ENCODE assay signal across 22 cellular contexts in the genomic region with DNA sequence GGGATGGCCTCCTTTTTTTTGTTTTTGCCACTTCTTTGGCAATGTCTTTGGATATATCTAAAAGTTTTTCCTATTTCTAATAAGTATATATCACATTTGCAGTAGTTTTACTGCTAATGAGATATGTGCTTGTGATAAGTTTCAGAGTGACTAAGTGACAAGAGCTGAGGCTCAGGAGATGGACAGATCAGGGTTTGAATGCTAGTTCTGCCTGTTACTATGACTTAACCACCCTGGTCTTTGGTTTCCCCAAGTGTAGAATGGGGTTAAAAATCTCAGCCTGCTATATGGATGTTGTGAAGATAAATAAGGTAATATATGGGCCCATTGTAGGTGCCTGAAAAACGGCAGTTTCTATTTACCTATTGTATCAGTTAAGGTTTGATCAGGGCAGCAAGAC. TPM values are rescaled to one million over a fixed set of nuclear protein-coding genes. Genes with fewer than 3 reads are reported as not detected.
DNase-seq lines count a peak whose midpoint lies in the region; ATAC-seq, FAIRE-seq and TF ChIP-seq lines count a peak whose summit lies in the region.
"Had no signal": no experiment of that assay in that cellular context is flagged by ENCODE, and none has a peak within 500 bp of the region (broad histone marks: within the 10 kb centered on the region; RNA-seq: fewer than 3 reads in every experiment).

No MANE protein-coding gene starts in this region.

- POLR2A ChIA-PET in K562 (lab: Yijun Ruan, JAX) = interaction anchor here (0.6 to 1.6 kb wide), 2 partner anchors 9 to 24 kb away, joined by 3 read pairs; no protein-coding TSS in a partner anchor

- no peak overlapping the region for H3K9ac ChIP-seq in K562 (ENCODE audit: insufficient read depth in 1 of 2, low read depth in 2 of 2, low read length in 2 of 2)

- peak; percentile 36 for ATAC-seq in stimulated activated naive CD8-positive, alpha-beta T cell treated with anti-CD3 and anti-CD28 coated beads, Interleukin-15, amount 100 ng/mL, for 72 hours
- ATAC-seq in stimulated activated naive CD8-positive, alpha-beta T cell treated with anti-CD3 and anti-CD28 coated beads, Interleukin-15, Interleukin-2, amounts not matched to agents 100 U/mL and 50 U/mL, for 24 hours = no peak
- ATAC-seq in K562 = no peak
- ATAC-seq: HCT116 had no signal

- H3K4me1 ChIP-seq in K562 (replicated peaks in 1 of 2; ENCODE audit: control insufficient read depth in 2 of 2, insufficient read depth in 2 of 2, low read length in 2 of 2) (peaks cover 5 to 8% of the 10 kb centered on the region in 2 experiments; a peak in 3 of 5 replicates), transverse colon (peaks cover 0 to 41% (median 26%) of the 10 kb centered on the region in 4 donors), esophagus muscularis mucosa (peaks cover 9 to 29% (median 20%) of the 10 kb centered on the region in 4 donors)
- H3K4me1 ChIP-seq: BE2C had no signal

- TF ChIP-seq CTCF in K562 (IDR thresholded peaks at IDR 0.05 in 2 of 3, conservative IDR thresholded peaks at IDR 0.05 in 1 of 3; ENCODE audit: insufficient read depth in 2 of 3, low read depth in 1 of 3, low read length in 3 of 3) (no peak), transverse colon (IDR thresholded peaks at IDR 0.05) (no peak), esophagus muscularis mucosa (IDR thresholded peaks at IDR 0.05) (no peak)

- no peaks in the 10 kb centered on the region for H3K9me1 ChIP-seq in K562 (ENCODE audit: control insufficient read depth, insufficient read depth, low read length)

- H3K36me3 ChIP-seq in K562 (ENCODE audit: control insufficient read depth, insufficient read depth, low read length) (no peaks in the 10 kb centered on the region), transverse colon (no peaks in the 10 kb centered on the region), esophagus muscularis mucosa (no peaks in the 10 kb centered on the region)
- H3K36me3 ChIP-seq: BE2C had no signal

- H3K27ac Mint-ChIP-seq in stimulated activated naive CD8-positive, alpha-beta T cell treated with anti-CD3 and anti-CD28 coated beads, Interleukin-15, amount 100 ng/mL, for 72 hours = no peak overlapping the region
- H3K27ac Mint-ChIP-seq: HFFc6 had no signal

- H2AFZ ChIP-seq in K562 (ENCODE audit: low read depth, low read length) = no peak overlapping the region

- no peak overlapping the region for H3K4me2 ChIP-seq in K562 (ENCODE audit: insufficient read depth, low read length)

- BruUV-seq in K562 (replicated peaks; lab: Mats Ljungman, UMichigan) = no TSS peak

- CTCF ChIA-PET in K562 (lab: Yijun Ruan, JAX; ENCODE audit: low intra/inter-chr PET ratio) = interaction anchor here (1.3 kb wide), 1 partner anchor 136 kb away, joined by 3 read pairs; no protein-coding TSS in a partner anchor

- TF ChIP-seq POLR2A in K562 (conservative IDR thresholded peaks at IDR 0.05) (no peak), transverse colon (IDR thresholded peaks at IDR 0.05) (no peak), esophagus muscularis mucosa (IDR thresholded peaks at IDR 0.05; ENCODE audit: low read depth) (no peak)

- H4K20me1 ChIP-seq in K562 (replicated peaks; ENCODE audit: control insufficient read depth, insufficient read depth, low read length) = no peaks in the 10 kb centered on the region

- H3K79me2 ChIP-seq in K562 (ENCODE audit: control insufficient read depth, insufficient read depth, low read length) = no peaks in the 10 kb centered on the region

- no peaks in the 10 kb centered on the region for H3K27me3 ChIP-seq in K562 (ENCODE audit: control insufficient read depth in 2 of 2, insufficient read depth in 2 of 2, low read length in 2 of 2)
- no peaks in the 10 kb centered on the region for H3K27me3 ChIP-seq in layer of hippocampus (ENCODE audit: control insufficient read depth, insufficient read depth, low read length)
- no peaks in the 10 kb centered on the region for H3K27me3 ChIP-seq in transverse colon
- no peaks in the 10 kb centered on the region for H3K27me3 ChIP-seq in esophagus muscularis mucosa
- H3K27me3 ChIP-seq: BE2C had no signal

- DNase-seq in stimulated activated naive CD8-positive, alpha-beta T cell treated with anti-CD3 and anti-CD28 coated beads, Interleukin-15, amount 100 ng/mL, for 72 hours = no peak
- DNase-seq in stimulated activated naive CD8-positive, alpha-beta T cell treated with anti-CD3 and anti-CD28 coated beads, Interleukin-15, Interleukin-2, amounts not matched to agents 100 U/mL and 50 U/mL, for 24 hours = no peak
- DNase-seq in K562 (ENCODE audit: extremely low read depth in 1 of 4, low spot score in 3 of 4) (no peak), transverse colon (no peak), NCI-H526 treated with DMSO at 0.1 percent for 48 hours (lab: John Stamatoyannopoulos, UW) (no peak), esophagus muscularis mucosa (ENCODE audit: extremely low spot score) (no peak), NCI-H2196 treated with DMSO at 0.1 percent for 48 hours (lab: John Stamatoyannopoulos, UW; ENCODE audit: unreplicated experiment) (no peak)
- DNase-seq: ACHN; BE2C; Caco-2; CD4-positive, CD25-positive, alpha-beta regulatory T cell; CD8-positive, alpha-beta memory T cell; GOT3; H7; HFFc6 had no signal

- H3K27me3 Mint-ChIP-seq in stimulated activated naive CD8-positive, alpha-beta T cell treated with anti-CD3 and anti-CD28 coated beads, Interleukin-15, amount 100 ng/mL, for 72 hours = peaks cover 50% of the 10 kb centered on the region

- no peak for FAIRE-seq in K562 (lab: Jason Lieb, UNC)
- FAIRE-seq: A204.1, D721Med, G401.6, GM12892 had no signal

- H3K9me3 ChIP-seq in K562 (replicated peaks; ENCODE audit: control insufficient read depth, insufficient read depth, low read depth, low read length) (no peaks in the 10 kb centered on the region), transverse colon (no peaks in the 10 kb centered on the region), esophagus muscularis mucosa (no peaks in the 10 kb centered on the region)
- H3K9me3 ChIP-seq: BE2C, Caco-2 had no signal

- H3K27ac ChIP-seq in K562 (ENCODE audit: extremely low read depth, low read depth, low read length) (no peak overlapping the region), layer of hippocampus (ENCODE audit: low read depth, low read length) (peak overlapping the region; percentile 22), transverse colon (peak overlapping the region; percentile 55 to 82 (median 79)), esophagus muscularis mucosa (replicated peaks in 1 of 4) (no peak overlapping the region)
- H3K27ac ChIP-seq: HL-60 had no signal

- TF ChIP-seq EP300 in K562 (IDR thresholded peaks at IDR 0.05; ENCODE audit: low read length) = no peak
- TF ChIP-seq EP300 in transverse colon (IDR thresholded peaks at IDR 0.05; ENCODE audit: low read depth) = no peak
- TF ChIP-seq EP300 in esophagus muscularis mucosa (IDR thresholded peaks at IDR 0.05) = no peak

- no peaks in the 10 kb centered on the region for H3K9me3 Mint-ChIP-seq in stimulated activated naive CD8-positive, alpha-beta T cell treated with anti-CD3 and anti-CD28 coated beads, Interleukin-15, amount 100 ng/mL, for 72 hours
- H3K9me3 Mint-ChIP-seq: CD4-positive, CD25-positive, alpha-beta regulatory T cell; CD8-positive, alpha-beta memory T cell; HFFc6 had no signal

- H3K4me3 Mint-ChIP-seq in stimulated activated naive CD8-positive, alpha-beta T cell treated with anti-CD3 and anti-CD28 coated beads, Interleukin-15, amount 100 ng/mL, for 72 hours = no peak overlapping the region
- H3K4me3 Mint-ChIP-seq: CD4-positive, CD25-positive, alpha-beta regulatory T cell; CD8-positive, alpha-beta memory T cell; HFFc6 had no signal

- H3K4me1 Mint-ChIP-seq in stimulated activated naive CD8-positive, alpha-beta T cell treated with anti-CD3 and anti-CD28 coated beads, Interleukin-15, amount 100 ng/mL, for 72 hours = peaks cover 46% of the 10 kb centered on the region

- no peak for TF ChIP-seq RAD21 in K562 (CRISPR knock-in tag; conservative IDR thresholded peaks at IDR 0.05 in 1 of 2, IDR thresholded peaks at IDR 0.05 in 1 of 2)

- H3K4me3 ChIP-seq in K562 = no peak overlapping the region
- H3K4me3 ChIP-seq in transverse colon = no peak overlapping the region
- no peak overlapping the region for H3K4me3 ChIP-seq in esophagus muscularis mucosa

- in situ Hi-C loops in K562 (cut with MboI) (no loop called here), transverse colon (cut with MboI; ENCODE audit: low pct_ligation_motif_present in 1 of 4, low pct_unique_long_range_greater_than_20kb in 1 of 4, low sequenced_read_pairs in 3 of 4) (no loop called here)

- intact Hi-C loops in K562 (cut with micrococcal nuclease) (no loop called here), transverse colon (cut with DNase I; ENCODE audit: low total_unique reads) (no loop called here), esophagus muscularis mucosa (cut with DNase I) (no loop called here)

- WGBS in K562 (ENCODE audit: insufficient coverage, low coverage, missing lambda C conversion rate) = 0% methylated on average over 1 of the region's 1 CpG
- 37 to 40% methylated on average over 1 of the region's 1 CpG for WGBS in transverse colon (ENCODE audit: low coverage in 1 of 2), 2 donors
- 84% methylated on average over 1 of the region's 1 CpG for WGBS in esophagus muscularis mucosa

TF ChIP-seq in K562, 482 proteins besides CTCF, POLR2A, EP300 and RAD21 (continues in another document):
- TF ChIP-seq POLR2AphosphoS5 (IDR thresholded peaks at IDR 0.05; ENCODE audit: control insufficient read depth, insufficient read depth, low read depth, low read length) = no peak

RNA-seq across cellular contexts. Expression of gene MICAL2, which starts 9.1 kb away (rescaled TPM):
- total RNA-seq in K562 (2011; cell fraction: chromatin; rRNA removed; ENCODE audit: low replicate concordance) = 173 and 222 TPM in 2 replicates
- total RNA-seq in K562 (2011; cell fraction: nucleolus; rRNA removed) = 77.0 and 99.7 TPM in 2 replicates
- total RNA-seq in K562 (2011; cell fraction: nucleoplasm; rRNA removed) = 107 and 133 TPM in 2 replicates
- 33.6 and 42.7 TPM in 2 replicates for total RNA-seq in K562 (2014; rRNA removed)
- total RNA-seq in K562 (2014; rRNA removed; fragmentation: Illumina TruSeq; extraction: Trizol) = 35.0 and 36.8 TPM in 2 replicates
- 22.9 and 23.7 TPM in 2 replicates for total RNA-seq in K562 (2015; rRNA removed; fragmentation: Illumina TruSeq; extraction: Trizol)
- total RNA-seq in K562 (2021) = 63.5 and 64.2 TPM in 2 replicates
- 38.1 and 47.3 TPM in 2 replicates for polyA plus RNA-seq in K562 (2011; rRNA removed)
- 28.3 and 36.5 TPM in 2 replicates for polyA plus RNA-seq in K562 (2011; cell fraction: cytosol; rRNA removed)
- 46.0 and 76.1 TPM in 2 replicates for polyA plus RNA-seq in K562 (2011; cell fraction: nucleus; rRNA removed)
- 31.7 and 42.8 TPM in 2 replicates for polyA plus RNA-seq in K562 (2012)
- polyA plus RNA-seq in K562 (2014; fragmentation: Illumina TruSeq; extraction: Trizol) = 40.3 and 43.0 TPM in 2 replicates
- 1 to 10 TPM; 4.7 to 5.9 TPM for polyA plus RNA-seq in K562 (2014; fragmentation: Nextera tagmentation; extraction: Ambion mirVana)
- 23.3 and 24.0 TPM in 2 replicates for polyA plus RNA-seq in K562 (2014; rRNA removed)
- polyA minus RNA-seq in K562 (2011; rRNA and poly(A)+ RNA removed) = 82.4 and 92.6 TPM in 2 replicates
- 47.4 and 54.4 TPM in 2 replicates for polyA minus RNA-seq in K562 (2011; cell fraction: cytosol; rRNA and poly(A)+ RNA removed)
- 66.9 and 104 TPM in 2 replicates for polyA minus RNA-seq in K562 (2011; cell fraction: nucleus; rRNA and poly(A)+ RNA removed)
- total RNA-seq in transverse colon = 100 to 1,000 TPM; 309 to 483 (median 316) TPM
- total RNA-seq in esophagus muscularis mucosa = 100 to 1,000 TPM; 195 to 499 (median 259) TPM

Comparison
In these comparisons a context has a peak if more than half of its experiments do, and no peak if none do; other contexts are left out.
1. H3K27ac ChIP-seq: peak in layer of hippocampus (single experiment) and transverse colon (4 of 4); none in K562 (single experiment) and esophagus muscularis mucosa (0 of 4).